In genomic region chr9:37380570-37380969, GRCh38 we compare ENCODE assay signal across 15 cellular contexts. TPM values are rescaled to one million over a fixed set of nuclear protein-coding genes. Genes with fewer than 3 reads are reported as not detected.
A peak's percentile ranks its signal among the peaks of the same experiment; 100 is the strongest.
DNase-seq lines count a peak whose midpoint lies in the region; ATAC-seq and TF ChIP-seq lines count a peak whose summit lies in the region.
"Had no signal": no experiment of that assay in that cellular context is flagged by ENCODE, and none has a peak within 500 bp of the region (broad histone marks: within the 10 kb centered on the region; RNA-seq: fewer than 3 reads in every experiment).

No MANE protein-coding gene starts in this region.

- peaks cover 7% of the 10 kb centered on the region for H3K36me3 Mint-ChIP-seq in activated B cell treated with CpG ODN at 0.5 μM for 24 hours (ENCODE audit: low read depth)
- peaks cover 13 to 40% of the 10 kb centered on the region in 2 donors for H3K36me3 Mint-ChIP-seq in stimulated activated naive B cell treated with anti-CD40 and anti-IgM and Interleukin-4, amounts not matched to agents 10 μg/mL and 1 μg/mL and 100 μg/mL, for 72 hours
- peaks cover 0 to 5% (median 0%) of the 10 kb centered on the region in 5 donors for H3K36me3 Mint-ChIP-seq in naive thymus-derived CD4-positive, alpha-beta T cell
- H3K36me3 Mint-ChIP-seq: CD4-positive, CD25-positive, alpha-beta regulatory T cell had no signal

- CTCF ChIA-PET in activated B cell treated with CpG ODN at 0.5 μM for 24 hours (lab: Charles Lee): interaction anchor here (1.4 to 3.5 kb wide), 3 partner anchors 11 to 31 kb away, joined by 4 to 21 read pairs (median 16); no protein-coding TSS in a partner anchor
- CTCF ChIA-PET in naive thymus-derived CD4-positive, alpha-beta T cell (lab: Charles Lee): interaction anchor here (1.2 kb wide), 1 partner anchor 12 kb away, joined by 3 read pairs; no protein-coding TSS in a partner anchor

- H3K27me3 ChIP-seq in naive thymus-derived CD4-positive, alpha-beta T cell (ENCODE audit: control insufficient read depth in 2 of 2, insufficient read depth in 2 of 2, low read length in 2 of 2): no peaks in the 10 kb centered on the region
- H3K27me3 ChIP-seq: BLaER1 treated with 17β-estradiol and CSF1 and Interleukin-3, amounts not matched to agents 10 nM and 100 nM had no signal

- H3K4me3 ChIP-seq in naive thymus-derived CD4-positive, alpha-beta T cell (ENCODE audit: low read length): no peak overlapping the region
- H3K4me3 ChIP-seq: A549; BLaER1 treated with 17β-estradiol and CSF1 and Interleukin-3, amounts not matched to agents 10 nM and 100 nM had no signal

- no peak for DNase-seq in GM13977 (ENCODE audit: low spot score)
- peak; percentile 60 for DNase-seq in NAMALWA (ENCODE audit: low spot score)
- no peak for DNase-seq in activated B cell treated with CpG ODN at 0.5 μM for 24 hours
- no peak for DNase-seq in stimulated activated naive B cell treated with anti-CD40 and anti-IgM and Interleukin-4, amounts not matched to agents 10 μg/mL and 1 μg/mL and 100 μg/mL, for 72 hours
- no peak for DNase-seq in naive thymus-derived CD4-positive, alpha-beta T cell
- DNase-seq in A172 (ENCODE audit: low spot score): no peak
- no peak for DNase-seq in NCI-H2171 treated with DMSO at 0.1 percent for 48 hours (lab: John Stamatoyannopoulos, UW)
- DNase-seq: AML-193; CD4-positive, CD25-positive, alpha-beta regulatory T cell; DMS53; GOT3; H9; KBM-7 had no signal

- POLR2A ChIA-PET in activated B cell treated with CpG ODN at 0.5 μM for 24 hours (lab: Charles Lee): interaction anchor here (0.7 to 17.4 kb wide), 10 partner anchors 9 to 354 kb away, joined by 3 to 677 read pairs (median 6); partner anchors contain the start of gene PAX5
- POLR2A ChIA-PET in naive thymus-derived CD4-positive, alpha-beta T cell (lab: Charles Lee): no interaction called here

- no peak for ATAC-seq in activated B cell treated with CpG ODN at 0.5 μM for 24 hours (ENCODE audit: low read depth)
- ATAC-seq in stimulated activated naive B cell treated with anti-CD40 and anti-IgM and Interleukin-4, amounts not matched to agents 10 μg/mL and 1 μg/mL and 100 μg/mL, for 72 hours (replicated peaks): no peak
- ATAC-seq in naive thymus-derived CD4-positive, alpha-beta T cell: no peak
- ATAC-seq: A549 had no signal

- in situ Hi-C loops in GM13977 (cut with MboI; ENCODE audit: low pct_unique_long_range_greater_than_20kb, low sequenced_read_pairs, unreplicated experiment): no loop called here

- H3K9me3 ChIP-seq in naive thymus-derived CD4-positive, alpha-beta T cell (ENCODE audit: control insufficient read depth in 2 of 3, low read length in 3 of 3): no peaks in the 10 kb centered on the region
- H3K9me3 ChIP-seq: A549 had no signal

- no peak overlapping the region for H3K4me3 Mint-ChIP-seq in activated B cell treated with CpG ODN at 0.5 μM for 24 hours
- H3K4me3 Mint-ChIP-seq in stimulated activated naive B cell treated with anti-CD40 and anti-IgM and Interleukin-4, amounts not matched to agents 10 μg/mL and 1 μg/mL and 100 μg/mL, for 72 hours: no peak overlapping the region
- H3K4me3 Mint-ChIP-seq in naive thymus-derived CD4-positive, alpha-beta T cell: no peak overlapping the region
- H3K4me3 Mint-ChIP-seq: CD4-positive, CD25-positive, alpha-beta regulatory T cell; H9 had no signal

- H3K27ac ChIP-seq in naive thymus-derived CD4-positive, alpha-beta T cell (ENCODE audit: low read depth, low read length): no peak overlapping the region
- H3K27ac ChIP-seq: A549; BLaER1 treated with 17β-estradiol and CSF1 and Interleukin-3, amounts not matched to agents 10 nM and 100 nM had no signal

- peak overlapping the region; percentile 97 for H3K27ac Mint-ChIP-seq in activated B cell treated with CpG ODN at 0.5 μM for 24 hours
- H3K27ac Mint-ChIP-seq in stimulated activated naive B cell treated with anti-CD40 and anti-IgM and Interleukin-4, amounts not matched to agents 10 μg/mL and 1 μg/mL and 100 μg/mL, for 72 hours: peak overlapping the region; percentile 96
- no peak overlapping the region for H3K27ac Mint-ChIP-seq in naive thymus-derived CD4-positive, alpha-beta T cell
- H3K27ac Mint-ChIP-seq: CD4-positive, CD25-positive, alpha-beta regulatory T cell; H9 had no signal

- no peaks in the 10 kb centered on the region for H3K36me3 ChIP-seq in naive thymus-derived CD4-positive, alpha-beta T cell (ENCODE audit: control insufficient read depth in 2 of 3, insufficient read depth in 3 of 3, low read length in 3 of 3)
- H3K36me3 ChIP-seq: BLaER1 treated with 17β-estradiol and CSF1 and Interleukin-3, amounts not matched to agents 10 nM and 100 nM had no signal

- H3K4me1 Mint-ChIP-seq in activated B cell treated with CpG ODN at 0.5 μM for 24 hours: peaks cover 91% of the 10 kb centered on the region
- H3K4me1 Mint-ChIP-seq in stimulated activated naive B cell treated with anti-CD40 and anti-IgM and Interleukin-4, amounts not matched to agents 10 μg/mL and 1 μg/mL and 100 μg/mL, for 72 hours: peaks cover 61 to 90% of the 10 kb centered on the region in 2 donors
- peaks cover 0 to 2% (median 0%) of the 10 kb centered on the region in 7 donors for H3K4me1 Mint-ChIP-seq in naive thymus-derived CD4-positive, alpha-beta T cell
- H3K4me1 Mint-ChIP-seq: CD4-positive, CD25-positive, alpha-beta regulatory T cell had no signal

- H3K4me1 ChIP-seq in naive thymus-derived CD4-positive, alpha-beta T cell (ENCODE audit: control insufficient read depth in 2 of 2, insufficient read depth in 2 of 2, low read length in 2 of 2): no peaks in the 10 kb centered on the region
- H3K4me1 ChIP-seq: A549 had no signal

- TF ChIP-seq CTCF in GM13977 (IDR thresholded peaks at IDR 0.05; ENCODE audit: extremely low read depth, insufficient read depth, missing control alignments) (peak; percentile 13), activated B cell treated with CpG ODN at 0.5 μM for 24 hours (IDR thresholded peaks at IDR 0.05) (no peak)

- H3K9me3 Mint-ChIP-seq in activated B cell treated with CpG ODN at 0.5 μM for 24 hours: no peaks in the 10 kb centered on the region
- H3K9me3 Mint-ChIP-seq in stimulated activated naive B cell treated with anti-CD40 and anti-IgM and Interleukin-4, amounts not matched to agents 10 μg/mL and 1 μg/mL and 100 μg/mL, for 72 hours: peaks cover 9 to 15% of the 10 kb centered on the region in 2 donors
- peaks cover 0 to 4% (median 0%) of the 10 kb centered on the region in 11 donors for H3K9me3 Mint-ChIP-seq in naive thymus-derived CD4-positive, alpha-beta T cell
- H3K9me3 Mint-ChIP-seq: CD4-positive, CD25-positive, alpha-beta regulatory T cell; H9 had no signal

- intact Hi-C loops in activated B cell treated with CpG ODN at 0.5 μM for 24 hours (cut with micrococcal nuclease): no loop called here
- intact Hi-C loops in naive thymus-derived CD4-positive, alpha-beta T cell (cut with micrococcal nuclease): no loop called here

- no peaks in the 10 kb centered on the region for H3K27me3 Mint-ChIP-seq in activated B cell treated with CpG ODN at 0.5 μM for 24 hours
- no peaks in the 10 kb centered on the region for H3K27me3 Mint-ChIP-seq in stimulated activated naive B cell treated with anti-CD40 and anti-IgM and Interleukin-4, amounts not matched to agents 10 μg/mL and 1 μg/mL and 100 μg/mL, for 72 hours
- H3K27me3 Mint-ChIP-seq in naive thymus-derived CD4-positive, alpha-beta T cell: peaks cover 0 to 14% (median 10%) of the 10 kb centered on the region in 5 donors

RNA-seq across cellular contexts. Expression of gene GRHPR, which starts 41.9 kb away (rescaled TPM):
- 315 TPM in 2 replicates for total RNA-seq in activated B cell treated with CpG ODN at 0.5 μM for 24 hours
- total RNA-seq in naive thymus-derived CD4-positive, alpha-beta T cell: 10 to 100 TPM; 33.2 to 58.6 (median 53.1) TPM
- polyA plus RNA-seq in naive thymus-derived CD4-positive, alpha-beta T cell: 10 to 100 TPM; 78.1 to 94.7 TPM
- 127 and 165 TPM in 2 replicates for total RNA-seq in A172 (2014; rRNA removed; shearing (Covaris generic))

Comparison
In these comparisons a context has a peak if more than half of its experiments do, and no peak if none do; other contexts are left out.
1. H3K27ac Mint-ChIP-seq: peak in activated B cell treated with CpG ODN at 0.5 μM for 24 hours (single experiment) and stimulated activated naive B cell treated with anti-CD40 and anti-IgM and Interleukin-4, amounts not matched to agents 10 μg/mL and 1 μg/mL and 100 μg/mL, for 72 hours (single experiment); none in naive thymus-derived CD4-positive, alpha-beta T cell (0 of 9).